1 cellular context compared by ENCODE assay signal in genomic region chr7:70647801-70648491, GRCh38.
A peak's percentile ranks its signal among the peaks of the same experiment; 100 is the strongest.
TF ChIP-seq lines count a peak whose summit lies in the region.

No MANE protein-coding gene starts in this region.

TF ChIP-seq in GM12878, 131 proteins besides CTCF, POLR2A, EP300 and RAD21 (continued from another document):
- no peak for TF ChIP-seq MLLT1 (IDR thresholded peaks at IDR 0.05)
- 0 out of 2 replicates have a peak, but pooled peaks have one; percentile 9 for TF ChIP-seq CREB1 (IDR thresholded peaks at IDR 0.05; ENCODE audit: low read depth)
- TF ChIP-seq MEF2A (IDR thresholded peaks at IDR 0.05; ENCODE audit: insufficient read depth, low read depth, low read length) = no peak
- TF ChIP-seq SMC3 (IDR thresholded peaks at IDR 0.05; ENCODE audit: borderline replicate concordance, low read length) = no peak
- TF ChIP-seq YY1 (IDR thresholded peaks at IDR 0.05; ENCODE audit: low read depth, low read length) = no peak
- 0 out of 2 replicates have a peak, but pooled peaks have one; percentile 25 for TF ChIP-seq TCF12 (IDR thresholded peaks at IDR 0.05; ENCODE audit: low read depth, low read length)
- no peak for TF ChIP-seq ZNF274 (IDR thresholded peaks at IDR 0.05; ENCODE audit: insufficient read depth, insufficient read length)
- TF ChIP-seq STAT1 (conservative IDR thresholded peaks at IDR 0.05) = no peak
- no peak for TF ChIP-seq JUNB (IDR thresholded peaks at IDR 0.05)
- no peak for TF ChIP-seq CBX3 (IDR thresholded peaks at IDR 0.05; ENCODE audit: borderline replicate concordance, low read depth)
- no peak for TF ChIP-seq RELA (IDR thresholded peaks at IDR 0.05; ENCODE audit: borderline replicate concordance, partially characterized antibody)
- TF ChIP-seq BRCA1 (IDR thresholded peaks at IDR 0.05; ENCODE audit: low read depth, low read length) = no peak
- TF ChIP-seq PKNOX1 (IDR thresholded peaks at IDR 0.05) = no peak
- TF ChIP-seq TARDBP (IDR thresholded peaks at IDR 0.05; ENCODE audit: borderline replicate concordance) = no peak
- TF ChIP-seq ZNF687 (IDR thresholded peaks at IDR 0.05) = 0 out of 2 replicates have a peak, but pooled peaks have one; percentile 23
- peak; percentile 75 for TF ChIP-seq IKZF1 (conservative IDR thresholded peaks at IDR 0.05)
- TF ChIP-seq NFYA (IDR thresholded peaks at IDR 0.05; ENCODE audit: borderline replicate concordance, low read depth, low read length) = no peak
- no peak for TF ChIP-seq TAF1 (IDR thresholded peaks at IDR 0.05; ENCODE audit: borderline replicate concordance, low read depth, low read length)
- no peak for TF ChIP-seq POLR2AphosphoS5 (IDR thresholded peaks at IDR 0.05; ENCODE audit: low read length)
- TF ChIP-seq ATF3 (IDR thresholded peaks at IDR 0.05; ENCODE audit: borderline replicate concordance, extremely low read depth, low read depth, low read length) = no peak
- peak; percentile 57 to 65; a peak in 2 of 4 replicates for TF ChIP-seq IKZF2 (IDR thresholded peaks at IDR 0.05)
- TF ChIP-seq E4F1 (IDR thresholded peaks at IDR 0.05; ENCODE audit: borderline replicate concordance, partially characterized antibody) = no peak
- TF ChIP-seq E2F4 (IDR thresholded peaks at IDR 0.05; ENCODE audit: low read depth, low read length) = no peak
- peak; percentile 82; the same call in 1 of the 2 replicates for TF ChIP-seq MTA2 (IDR thresholded peaks at IDR 0.05; ENCODE audit: low read depth)
- peak; percentile 40; the same call in 1 of the 2 replicates for TF ChIP-seq DPF2 (IDR thresholded peaks at IDR 0.05)
- no peak for TF ChIP-seq SPI1 (IDR thresholded peaks at IDR 0.05; ENCODE audit: borderline replicate concordance, insufficient read depth, low read depth, low read length)
- no peak for TF ChIP-seq CBX5 (IDR thresholded peaks at IDR 0.05; ENCODE audit: low read depth)
- 0 out of 2 replicates have a peak, but pooled peaks have one; percentile 46 for TF ChIP-seq PAX5 (IDR thresholded peaks at IDR 0.05; ENCODE audit: borderline replicate concordance, low read depth, low read length)
- TF ChIP-seq SMAD5 (IDR thresholded peaks at IDR 0.05; ENCODE audit: low read depth) = no peak
- TF ChIP-seq GABPA (IDR thresholded peaks at IDR 0.05; ENCODE audit: low read depth) = no peak
- no peak for TF ChIP-seq BCL11A (IDR thresholded peaks at IDR 0.05; ENCODE audit: low read depth, low read length)
- peak in 1 of 2 experiments; percentile 81; a peak in 2 of 4 replicates for TF ChIP-seq BHLHE40 (IDR thresholded peaks at IDR 0.05; ENCODE audit: borderline replicate concordance in 1 of 2, low read depth in 2 of 2, low read length in 1 of 2)
- TF ChIP-seq ASH2L (IDR thresholded peaks at IDR 0.05; ENCODE audit: borderline replicate concordance, low read depth) = no peak
TF ChIP-seq in GM12878: peak in this region for 13.
